ENCODE assay signal across 9 cellular contexts in genomic region chr1:225250432-225250831, GRCh38.
DNase-seq lines count a peak whose midpoint lies in the region; ATAC-seq and TF ChIP-seq lines count a peak whose summit lies in the region.
"Had no signal": no experiment of that assay in that cellular context is flagged by ENCODE, and none has a peak within 500 bp of the region (broad histone marks: within the 10 kb centered on the region; RNA-seq: fewer than 3 reads in every experiment).

No MANE protein-coding gene starts in this region.

- intact Hi-C loops in psoas muscle (cut with DNase I) = no loop called here

- peaks cover 2% of the 10 kb centered on the region for H3K36me3 Mint-ChIP-seq in memory B cell

- H3K4me3 ChIP-seq in psoas muscle (no peak overlapping the region), MG63 (no peak overlapping the region)
- H3K4me3 ChIP-seq: cardiac muscle cell had no signal

- no peak for TF ChIP-seq CTCF in psoas muscle (IDR thresholded peaks at IDR 0.05)

- H3K36me3 ChIP-seq in psoas muscle (ENCODE audit: insufficient read depth in 1 of 2, low read depth in 1 of 2) (no peaks in the 10 kb centered on the region), MG63 (no peaks in the 10 kb centered on the region)
- H3K36me3 ChIP-seq: cardiac muscle cell had no signal

- H3K27me3 ChIP-seq in psoas muscle (ENCODE audit: insufficient read depth in 3 of 3, low read length in 2 of 3) = no peaks in the 10 kb centered on the region
- no peaks in the 10 kb centered on the region; the same call in none of the 2 replicates for H3K27me3 ChIP-seq in MG63
- H3K27me3 ChIP-seq: cardiac muscle cell had no signal

- peaks cover 4% of the 10 kb centered on the region for H3K27me3 Mint-ChIP-seq in memory B cell

- ATAC-seq in GM19025 (IDR thresholded peaks at IDR 0.05; ENCODE audit: low read depth, unreplicated experiment) (peak; percentile 71), HG02840 (IDR thresholded peaks at IDR 0.05; ENCODE audit: low FRiP score, unreplicated experiment) (peak; percentile 83), memory B cell (ENCODE audit: low read depth) (peak; percentile 96), psoas muscle (no peak)

- peaks cover 3% of the 10 kb centered on the region for H3K9me3 Mint-ChIP-seq in memory B cell

- peak overlapping the region; percentile 7 for H3K4me3 Mint-ChIP-seq in memory B cell

- DNase-seq in KG1 (lab: John Stamatoyannopoulos, UW) (peak; percentile 73), memory B cell (ENCODE audit: low spot score in 2 of 2) (peak; percentile 12 to 30), putamen (ENCODE audit: low spot score) (no peak), DMS79 (lab: John Stamatoyannopoulos, UW) (no peak), psoas muscle (no peak), MG63 (no peak)

- no peaks in the 10 kb centered on the region for H3K4me1 ChIP-seq in psoas muscle

- H3K27ac ChIP-seq in psoas muscle = no peak overlapping the region
- H3K27ac ChIP-seq: cardiac muscle cell had no signal

- peaks cover 6% of the 10 kb centered on the region for H3K4me1 Mint-ChIP-seq in memory B cell

- WGBS in psoas muscle, 3 donors = 65 to 70% (median 66%) methylated on average over 4 of the region's 4 CpGs

- H3K9me3 ChIP-seq in psoas muscle = peaks cover 3% of the 10 kb centered on the region
- no peaks in the 10 kb centered on the region for H3K9me3 ChIP-seq in MG63

- peak overlapping the region; percentile 30 for H3K27ac Mint-ChIP-seq in memory B cell

Comparison
In these comparisons a context has a peak if more than half of its experiments do, and no peak if none do; other contexts are left out.
1. ATAC-seq: peak in GM19025 (single experiment), HG02840 (single experiment) and memory B cell (single experiment); none in psoas muscle (0 of 4).
2. DNase-seq: peak in KG1 (single experiment) and memory B cell (2 of 2); none in putamen (single experiment), DMS79 (single experiment), psoas muscle (0 of 2) and MG63 (single experiment).